ENCODE assay signal across 11 cellular contexts in genomic region chr5:68891718-68892117, GRCh38.
A peak's percentile ranks its signal among the peaks of the same experiment; 100 is the strongest.
DNase-seq lines count a peak whose midpoint lies in the region; ATAC-seq and TF ChIP-seq lines count a peak whose summit lies in the region.
"Had no signal": no experiment of that assay in that cellular context is flagged by ENCODE, and none has a peak within 500 bp of the region (broad histone marks: within the 10 kb centered on the region; RNA-seq: fewer than 3 reads in every experiment).

No MANE protein-coding gene starts in this region.

- no peak overlapping the region for H3K27ac ChIP-seq in transverse colon
- no peak overlapping the region for H3K27ac ChIP-seq in RWPE1
- H3K27ac ChIP-seq: VCaP had no signal

- in situ Hi-C loops in transverse colon (cut with MboI; ENCODE audit: low pct_ligation_motif_present in 1 of 4, low pct_unique_long_range_greater_than_20kb in 1 of 4, low sequenced_read_pairs in 3 of 4), result no loop called here

- WGBS in transverse colon (ENCODE audit: low coverage in 1 of 2), 2 donors, result 44 to 72% methylated on average over 2 of the region's 2 CpGs

- no peak for TF ChIP-seq EP300 in transverse colon (IDR thresholded peaks at IDR 0.05; ENCODE audit: low read depth)

- intact Hi-C loops in transverse colon (cut with DNase I; ENCODE audit: low total_unique reads), result no loop called here

- peak; percentile 22 for TF ChIP-seq CTCF in GM06990 (IDR thresholded peaks at IDR 0.05; ENCODE audit: insufficient read depth, low read length, poor library complexity, severe bottlenecking)
- no peak for TF ChIP-seq CTCF in transverse colon (IDR thresholded peaks at IDR 0.05)
- no peak for TF ChIP-seq CTCF in RWPE1 (conservative IDR thresholded peaks at IDR 0.05; ENCODE audit: low read depth)

- DNase-seq in GM06990 (ENCODE audit: extremely low read depth, insufficient read length) (peak; percentile 21), transverse colon (no peak), RWPE1 (ENCODE audit: low spot score) (no peak), NCI-H2081 treated with DMSO at 0.1 percent for 48 hours (lab: John Stamatoyannopoulos, UW) (no peak)
- DNase-seq in activated T-cell treated with anti-CD3 and anti-CD28 coated beads, Interleukin-2, amount 50 U/mL, for 48 hours, result peak; percentile 39 to 49
- DNase-seq: C1 segment of cervical spinal cord, NCI-H1436 had no signal

- POLR2A ChIA-PET in RWPE1 (lab: Yijun Ruan, JAX; ENCODE audit: low non-redundant PET), result no interaction called here

- H3K27me3 ChIP-seq in GM06990 (replicated peaks; ENCODE audit: control insufficient read depth, insufficient read depth, low read length), result no peaks in the 10 kb centered on the region
- H3K27me3 ChIP-seq in transverse colon, result no peaks in the 10 kb centered on the region

- CTCF ChIA-PET in RWPE1 (lab: Yijun Ruan, JAX), result interaction anchor here (0.5 kb wide), 1 partner anchor 351 kb away, joined by 3 read pairs; no protein-coding TSS in a partner anchor

- H3K4me3 ChIP-seq in GM06990 (replicated peaks; ENCODE audit: low read depth, low read length), result no peak overlapping the region
- H3K4me3 ChIP-seq in transverse colon, result no peak overlapping the region

- ATAC-seq in GM18858 (IDR thresholded peaks at IDR 0.05; ENCODE audit: unreplicated experiment) (peak; percentile 78), HG02798 (IDR thresholded peaks at IDR 0.05; ENCODE audit: poor library complexity, unreplicated experiment) (peak; percentile 76), HG03039 (IDR thresholded peaks at IDR 0.05; ENCODE audit: unreplicated experiment) (no peak)

- no peaks in the 10 kb centered on the region for H3K9me3 ChIP-seq in transverse colon

- TF ChIP-seq POLR2A in transverse colon (IDR thresholded peaks at IDR 0.05), result no peak

- H3K36me3 ChIP-seq in GM06990 (ENCODE audit: control insufficient read depth, insufficient read depth, low read length) (no peaks in the 10 kb centered on the region), transverse colon (no peaks in the 10 kb centered on the region)

- no peaks in the 10 kb centered on the region for H3K4me1 ChIP-seq in transverse colon

Comparison
In these comparisons a context has a peak if more than half of its experiments do, and no peak if none do; other contexts are left out.
1. DNase-seq: peak in GM06990 (single experiment) and activated T-cell treated with anti-CD3 and anti-CD28 coated beads, Interleukin-2, amount 50 U/mL, for 48 hours (2 of 2); none in transverse colon (single experiment), RWPE1 (single experiment) and NCI-H2081 treated with DMSO at 0.1 percent for 48 hours (single experiment).